Comparison of ENCODE assay signal across 1 cellular context in genomic region chr13:76921516-76921915, GRCh38.
TF ChIP-seq lines count a peak whose summit lies in the region.

No MANE protein-coding gene starts in this region.

TF ChIP-seq in HepG2, 621 proteins besides CTCF, POLR2A, EP300 and RAD21:
- TF ChIP-seq PHF8 (CRISPR knock-in tag; IDR thresholded peaks at IDR 0.05), result no peak
